Comparison of ENCODE assay signal across 37 cellular contexts in genomic region chr4:186188107-186188506, GRCh38. TPM values are rescaled to one million over a fixed set of nuclear protein-coding genes. Genes with fewer than 3 reads are reported as not detected.
"Had no signal": no experiment of that assay in that cellular context is flagged by ENCODE, and none has a peak within 500 bp of the region (broad histone marks: within the 10 kb centered on the region; RNA-seq: fewer than 3 reads in every experiment).

No MANE protein-coding gene starts in this region.

- DNase-seq: Karpas-422, Kasumi-1, MG63, MM.1S, MV-4-11, NCI-H1048, NCI-H1092, NCI-H1092 treated with DMSO at 0.1 percent for 48 hours, NCI-H1105, NCI-H1105 treated with DMSO at 0.1 percent for 48 hours, NCI-H1417, NCI-H1417 treated with DMSO at 0.1 percent for 48 hours, NCI-H1436, NCI-H1436 treated with DMSO at 0.1 percent for 48 hours, NCI-H146, NCI-H1694, NCI-H1694 treated with DMSO at 0.1 percent for 48 hours, NCI-H187, NCI-H187 treated with DMSO at 0.1 percent for 48 hours, NCI-H1930, NCI-H2029, NCI-H2029 treated with DMSO at 0.1 percent for 48 hours, NCI-H2081, NCI-H2081 treated with DMSO at 0.1 percent for 48 hours, NCI-H2171, NCI-H2171 treated with DMSO at 0.1 percent for 48 hours, NCI-H2227 treated with DMSO at 0.1 percent for 48 hours, NCI-H226, NCI-H345, NCI-H446, NCI-H446 treated with DMSO at 0.1 percent for 48 hours, NCI-H510A, NCI-H510A treated with DMSO at 0.1 percent for 48 hours, NCI-H524, NCI-H524 treated with DMSO at 0.1 percent for 48 hours had no signal

- H3K36me3 ChIP-seq: MG63 had no signal

- H3K9me3 ChIP-seq: MG63 had no signal

- H3K4me3 ChIP-seq: MG63 had no signal

- H3K27me3 ChIP-seq: MG63 had no signal

RNA-seq across cellular contexts. Expression of gene KLKB1, which starts 39.2 kb away (rescaled TPM):
- total RNA-seq: LHCN-M2, M059J had no signal
